In the genomic region with DNA sequence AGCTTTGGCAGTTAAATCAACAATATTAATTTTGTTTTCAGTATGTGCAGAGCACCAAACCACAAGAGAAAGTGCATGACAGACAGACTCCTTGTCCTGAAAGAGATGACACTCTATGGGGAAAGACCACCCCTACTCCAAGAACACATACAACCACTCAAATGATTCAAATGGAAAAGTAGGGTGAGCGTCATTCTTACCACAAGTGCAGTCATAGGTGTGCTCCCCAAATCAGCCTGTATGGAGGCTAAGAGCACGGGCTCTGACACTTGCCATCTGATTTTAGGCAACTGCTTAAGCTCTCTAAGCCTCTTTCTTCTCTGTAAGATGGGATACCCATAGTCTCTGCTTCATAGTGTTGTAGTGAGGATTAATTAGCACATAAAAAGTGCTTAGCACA, we compare ENCODE assay signal across 18 cellular contexts. TPM values are rescaled to one million over a fixed set of nuclear protein-coding genes. Genes with fewer than 3 reads are reported as not detected.
"Had no signal": no experiment of that assay in that cellular context is flagged by ENCODE, and none has a peak within 500 bp of the region (broad histone marks: within the 10 kb centered on the region; RNA-seq: fewer than 3 reads in every experiment).

No MANE protein-coding gene starts in this region.

RNA-seq across cellular contexts. Expression of a gene that starts 56.7 kb away (rescaled TPM):
- total RNA-seq: colonic mucosa; endodermal cell; esophagus mucosa; gastrocnemius medialis; glomerular endothelial cell; left ventricle myocardium superior; lower lobe of right lung; mesenteric fat pad; myocyte; naive thymus-derived CD8-positive, alpha-beta T cell; osteocyte; right atrium auricular region; sciatic nerve; smooth muscle cell; thoracic aorta; tibial nerve; upper lobe of left lung had no signal
- polyA plus RNA-seq: keratinocyte; naive thymus-derived CD8-positive, alpha-beta T cell; smooth muscle cell had no signal
